Comparison of ENCODE assay signal across 29 cellular contexts in the genomic region with DNA sequence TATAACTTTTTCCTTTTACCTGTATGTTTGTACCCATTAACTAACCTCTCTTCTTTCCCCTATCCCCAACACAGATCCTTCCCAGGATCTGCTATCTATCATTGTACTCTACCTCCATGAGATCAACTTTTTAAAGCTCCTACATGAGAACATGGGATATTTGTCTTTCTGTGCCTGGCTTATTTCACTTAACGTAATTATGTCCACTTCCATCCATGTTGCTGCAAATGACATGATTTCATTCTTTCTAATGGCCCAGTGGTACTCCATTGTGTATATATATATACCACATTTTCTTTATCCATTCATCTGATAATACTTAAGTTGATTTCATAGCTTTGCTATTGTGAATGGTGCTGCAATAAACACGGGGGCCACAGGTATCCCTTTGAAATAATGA.
"Had no signal": no experiment of that assay in that cellular context is flagged by ENCODE, and none has a peak within 500 bp of the region (broad histone marks: within the 10 kb centered on the region; RNA-seq: fewer than 3 reads in every experiment).

No MANE protein-coding gene starts in this region.

- H3K27ac Mint-ChIP-seq: activated CD8-positive, alpha-beta T cell treated with anti-CD3 and anti-CD28 coated beads, Interleukin-2, amount 10 ng/mL, durations not matched to agents 7 days and 5 days; activated naive CD4-positive, alpha-beta T cell treated with anti-CD3 and anti-CD28 coated beads, Interleukin-2, amount 10 ng/mL, durations not matched to agents 7 days and 5 days; activated naive CD8-positive, alpha-beta T cell treated with anti-CD3 and anti-CD28 coated beads for 36 hours; T-helper 1 cell treated with Interleukin-12 subunit alpha and Interleukin-12 subunit beta and Interleukin-4 antibody, amounts not matched to agents 30 μg/mL and 1 μg/mL, for 36 hours; T-helper 2 cell treated with Interferon-gamma antibody and Interleukin-4, amounts not matched to agents 5 μg/mL and 100 μg/mL, for 36 hours; WTC11 had no signal

- H3K4me3 ChIP-seq: cardiac muscle cell, coronary artery, Peyer's patch had no signal

- ATAC-seq: activated CD4-positive, CD25-positive, alpha-beta regulatory T cell treated with anti-CD3 and anti-CD28 coated beads, Interleukin-2, amount 50 U/mL, for 24 hours; activated CD8-positive, alpha-beta T cell treated with anti-CD3 and anti-CD28 coated beads, Interleukin-2, amount 10 ng/mL, durations not matched to agents 7 days and 5 days; Right ventricle myocardium inferior had no signal

- H3K4me1 Mint-ChIP-seq: central memory CD8-positive, alpha-beta T cell had no signal

- H3K36me3 Mint-ChIP-seq: activated naive CD4-positive, alpha-beta T cell treated with anti-CD3 and anti-CD28 coated beads, Interleukin-2, amount 10 ng/mL, durations not matched to agents 7 days and 5 days; activated naive CD8-positive, alpha-beta T cell treated with anti-CD3 and anti-CD28 coated beads for 36 hours; WTC11 had no signal

- H3K9me3 Mint-ChIP-seq: activated naive CD4-positive, alpha-beta T cell treated with anti-CD3 and anti-CD28 coated beads, Interleukin-2, amount 10 ng/mL, durations not matched to agents 7 days and 5 days; activated naive CD8-positive, alpha-beta T cell treated with anti-CD3 and anti-CD28 coated beads for 36 hours; activated T-cell treated with anti-CD3 and anti-CD28 coated beads, Interleukin-2, amount 50 U/mL, for 24 hours; central memory CD8-positive, alpha-beta T cell; T-helper 1 cell treated with Interleukin-12 subunit alpha and Interleukin-12 subunit beta and Interleukin-4 antibody, amounts not matched to agents 30 μg/mL and 1 μg/mL, for 36 hours; T-helper 2 cell treated with Interferon-gamma antibody and Interleukin-4, amounts not matched to agents 5 μg/mL and 100 μg/mL, for 36 hours; WTC11 had no signal

- H3K9me3 ChIP-seq: Peyer's patch had no signal

- H3K4me1 ChIP-seq: Peyer's patch had no signal

- H3K36me3 ChIP-seq: cardiac muscle cell, Peyer's patch had no signal

- H3K27me3 ChIP-seq: cardiac muscle cell, Peyer's patch had no signal

- H3K27me3 Mint-ChIP-seq: activated naive CD4-positive, alpha-beta T cell treated with anti-CD3 and anti-CD28 coated beads, Interleukin-2, amount 10 ng/mL, durations not matched to agents 7 days and 5 days had no signal

- DNase-seq: activated CD4-positive, alpha-beta T cell treated with anti-CD3 and anti-CD28 coated beads for 4 hours; activated CD8-positive, alpha-beta T cell treated with anti-CD3 and anti-CD28 coated beads, Interleukin-2, amount 10 ng/mL, durations not matched to agents 7 days and 5 days; activated naive CD4-positive, alpha-beta T cell treated with anti-CD3 and anti-CD28 coated beads, Interleukin-2, amount 10 ng/mL, durations not matched to agents 7 days and 5 days; activated naive CD8-positive, alpha-beta T cell treated with anti-CD3 and anti-CD28 coated beads for 36 hours; activated T-cell treated with anti-CD3 and anti-CD28 coated beads, Interleukin-2, amount 50 U/mL, for 24 hours; amniotic stem cell; aorta; Karpas-422; KBM-7; NCI-H1048; NCI-H1105 treated with DMSO at 0.1 percent for 48 hours; NCI-H1436; NCI-H1694; NCI-H1930; NCI-H2081 treated with DMSO at 0.1 percent for 48 hours; NCI-H226; NCI-H446 treated with DMSO at 0.1 percent for 48 hours; NCI-H524; Peyer's patch; RPMI8226; SIG-M5 had no signal

- H3K27ac ChIP-seq: coronary artery, Peyer's patch had no signal

- H3K4me3 Mint-ChIP-seq: activated CD8-positive, alpha-beta T cell treated with anti-CD3 and anti-CD28 coated beads, Interleukin-2, amount 10 ng/mL, durations not matched to agents 7 days and 5 days; activated naive CD4-positive, alpha-beta T cell treated with anti-CD3 and anti-CD28 coated beads, Interleukin-2, amount 10 ng/mL, durations not matched to agents 7 days and 5 days; activated naive CD8-positive, alpha-beta T cell treated with anti-CD3 and anti-CD28 coated beads for 36 hours; activated T-cell treated with anti-CD3 and anti-CD28 coated beads, Interleukin-2, amount 50 U/mL, for 24 hours; central memory CD8-positive, alpha-beta T cell; T-helper 1 cell treated with Interleukin-12 subunit alpha and Interleukin-12 subunit beta and Interleukin-4 antibody, amounts not matched to agents 30 μg/mL and 1 μg/mL, for 36 hours; T-helper 2 cell treated with Interferon-gamma antibody and Interleukin-4, amounts not matched to agents 5 μg/mL and 100 μg/mL, for 36 hours; WTC11 had no signal
